ENCODE assay signal across 1 cellular context in the genomic region with DNA sequence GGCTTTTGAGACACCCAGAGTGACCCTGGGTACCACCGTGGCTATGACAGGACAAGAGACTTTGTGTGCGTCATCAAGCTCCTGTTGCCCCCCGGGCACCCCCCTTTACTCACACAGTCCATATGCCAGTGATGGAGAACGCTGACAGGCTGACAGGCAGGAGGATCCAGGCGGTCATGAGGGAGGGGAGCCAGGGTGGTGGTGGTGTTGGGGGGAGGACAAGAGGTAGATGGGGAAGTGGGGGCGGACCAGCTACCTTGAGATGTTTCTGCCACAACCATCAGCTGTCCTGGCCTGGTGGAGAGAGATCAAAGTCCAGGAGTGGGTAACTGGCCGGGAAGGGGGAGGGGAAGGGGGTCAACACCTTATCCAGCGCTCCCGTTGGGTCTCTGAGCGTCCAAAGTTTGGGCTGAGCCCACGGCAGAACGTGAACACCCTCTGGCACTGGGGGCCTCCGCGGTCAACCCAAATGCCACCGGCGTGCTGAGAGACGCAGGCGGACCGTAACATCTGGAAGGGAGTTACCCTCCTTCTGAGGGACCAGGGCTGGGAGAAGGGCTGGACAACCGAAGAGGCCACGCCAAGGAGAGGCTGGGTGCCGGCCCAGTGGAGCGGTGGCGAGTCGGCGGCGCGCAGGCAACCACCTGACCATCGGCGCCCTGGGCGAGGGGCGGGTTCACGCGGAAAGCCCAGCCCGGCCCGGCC.
TF ChIP-seq lines count a peak whose summit lies in the region.

No MANE protein-coding gene starts in this region.

TF ChIP-seq in H1, 55 proteins besides CTCF, POLR2A, EP300 and RAD21:
- TF ChIP-seq SAP30 (IDR thresholded peaks at IDR 0.05; ENCODE audit: insufficient read depth, insufficient replicate concordance, low read length) (peak; percentile 46), GTF2F1 (IDR thresholded peaks at IDR 0.05; ENCODE audit: borderline replicate concordance, low read depth, low read length) (no peak), TEAD4 (IDR thresholded peaks at IDR 0.05; ENCODE audit: low read depth, low read length) (no peak)
- TF ChIP-seq, protein P1, sequence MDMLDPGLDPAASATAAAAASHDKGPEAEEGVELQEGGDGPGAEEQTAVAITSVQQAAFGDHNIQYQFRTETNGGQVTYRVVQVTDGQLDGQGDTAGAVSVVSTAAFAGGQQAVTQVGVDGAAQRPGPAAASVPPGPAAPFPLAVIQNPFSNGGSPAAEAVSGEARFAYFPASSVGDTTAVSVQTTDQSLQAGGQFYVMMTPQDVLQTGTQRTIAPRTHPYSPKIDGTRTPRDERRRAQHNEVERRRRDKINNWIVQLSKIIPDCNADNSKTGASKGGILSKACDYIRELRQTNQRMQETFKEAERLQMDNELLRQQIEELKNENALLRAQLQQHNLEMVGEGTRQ (IDR thresholded peaks at IDR 0.05; ENCODE audit: low read length), result peak; percentile 22; the same call in 1 of the 2 replicates
